Comparison of ENCODE assay signal across 7 cellular contexts in genomic region chr3:51593697-51594096, GRCh38.
"Had no signal": no experiment of that assay in that cellular context is flagged by ENCODE, and none has a peak within 500 bp of the region (broad histone marks: within the 10 kb centered on the region; RNA-seq: fewer than 3 reads in every experiment).

No MANE protein-coding gene starts in this region.

- H3K9ac ChIP-seq: KMS-11 had no signal

- DNase-seq: IMR-90, KBM-7, KG1 had no signal

- FAIRE-seq: HepG2, HTR-8/SVneo had no signal

- ATAC-seq: HepG2 had no signal

- H3K27ac ChIP-seq: HL-60, KMS-11 had no signal

- H3K4me2 ChIP-seq: KMS-11 had no signal
